Comparison of ENCODE assay signal across 9 cellular contexts in genomic region chr5:140548300-140548688, GRCh38. TPM values are rescaled to one million over a fixed set of nuclear protein-coding genes. Genes with fewer than 3 reads are reported as not detected.
DNase-seq lines count a peak whose midpoint lies in the region; ATAC-seq, FAIRE-seq and TF ChIP-seq lines count a peak whose summit lies in the region.
"Had no signal": no experiment of that assay in that cellular context is flagged by ENCODE, and none has a peak within 500 bp of the region (broad histone marks: within the 10 kb centered on the region; RNA-seq: fewer than 3 reads in every experiment).

No MANE protein-coding gene starts in this region.

- ATAC-seq in activated CD4-positive, alpha-beta T cell treated with anti-CD3 and anti-CD28 coated beads for 36 hours: peak; percentile 5
- no peak for ATAC-seq in HepG2
- no peak for ATAC-seq in GM19324 (IDR thresholded peaks at IDR 0.05; ENCODE audit: low FRiP score, unreplicated experiment)

- no TSS peak for BruUV-seq in HepG2 (replicated peaks; lab: Mats Ljungman, UMichigan)

- H3K4me1 Mint-ChIP-seq in activated CD4-positive, alpha-beta T cell treated with anti-CD3 and anti-CD28 coated beads for 36 hours: peaks cover 44% of the 10 kb centered on the region

- peaks cover 2% of the 10 kb centered on the region for H3K79me2 ChIP-seq in HepG2 (ENCODE audit: insufficient read depth, low read length)

- peaks cover 12 to 48% of the 10 kb centered on the region in 2 experiments for H3K36me3 ChIP-seq in HepG2 (replicated peaks in 1 of 2; ENCODE audit: control insufficient read depth in 1 of 2, insufficient read depth in 2 of 2, low read length in 2 of 2)

- no peaks in the 10 kb centered on the region for H3K9me3 ChIP-seq in HepG2 (ENCODE audit: low read length)

- H3K4me3 ChIP-seq in HepG2 (replicated peaks in 1 of 3; ENCODE audit: insufficient read depth in 1 of 3, low read depth in 2 of 3, low read length in 3 of 3): no peak overlapping the region

- DNase-seq in activated CD4-positive, alpha-beta T cell treated with anti-CD3 and anti-CD28 coated beads for 36 hours: no peak
- no peak for DNase-seq in activated CD4-positive, alpha-beta T cell treated with anti-CD3 and anti-CD28 coated beads, Interleukin-2, amount 50 U/mL, for 48 hours
- no peak for DNase-seq in HepG2 (ENCODE audit: low spot score)
- DNase-seq in NCI-H2107 (lab: John Stamatoyannopoulos, UW): no peak
- DNase-seq in UCSD-AML1 (lab: John Stamatoyannopoulos, UW; ENCODE audit: unreplicated experiment): no peak
- DNase-seq: NCI-H2171 had no signal

- peaks cover 52% of the 10 kb centered on the region for H3K36me3 Mint-ChIP-seq in activated CD4-positive, alpha-beta T cell treated with anti-CD3 and anti-CD28 coated beads for 36 hours (ENCODE audit: low read depth)

- H4K20me1 ChIP-seq in HepG2 (ENCODE audit: insufficient read depth, low read length): no peaks in the 10 kb centered on the region; the same call in none of the 2 replicates

- peak overlapping the region; percentile 82 for H3K4me3 Mint-ChIP-seq in activated CD4-positive, alpha-beta T cell treated with anti-CD3 and anti-CD28 coated beads for 36 hours

- no peak for FAIRE-seq in HepG2 (lab: Jason Lieb, UNC)

- POLR2A ChIA-PET in activated CD4-positive, alpha-beta T cell treated with anti-CD3 and anti-CD28 coated beads for 36 hours (lab: Charles Lee): interaction anchor here (0.5 to 2.1 kb wide), 4 partner anchors 15 to 1591 kb away, joined by 5 to 10 read pairs (median 6); partner anchors contain the start of genes IK and NDUFA2
- POLR2A ChIA-PET in HepG2 (lab: Yijun Ruan, JAX): interaction anchor here (1.5 to 4.5 kb wide), 5 partner anchors 10 to 163 kb away, joined by 5 to 70 read pairs (median 25); partner anchors contain the start of genes IK, NDUFA2, SRA1 and TMCO6

- H3K27me3 ChIP-seq in HepG2 (ENCODE audit: control insufficient read depth in 1 of 2, insufficient read depth in 2 of 2, low read length in 2 of 2): no peaks in the 10 kb centered on the region

- no peak overlapping the region for H3K4me2 ChIP-seq in HepG2 (ENCODE audit: low read depth, low read length)

- H3K27ac Mint-ChIP-seq in activated CD4-positive, alpha-beta T cell treated with anti-CD3 and anti-CD28 coated beads for 36 hours: peak overlapping the region; percentile 93

- TF ChIP-seq POLR2A in HepG2 (IDR thresholded peaks at IDR 0.05; ENCODE audit: insufficient read depth in 1 of 2, low read depth in 2 of 2, low read length in 2 of 2): no peak

- H2AFZ ChIP-seq in HepG2 (ENCODE audit: low read length): no peak overlapping the region

- H3K27ac ChIP-seq in angular gyrus (ENCODE audit: low read depth, low read length): peak overlapping the region; percentile 71
- peak overlapping the region; percentile 86 for H3K27ac ChIP-seq in HepG2 (ENCODE audit: extremely low read length, insufficient read depth, low read length)
- H3K27ac ChIP-seq in temporal lobe (ENCODE audit: low read depth, low read length): peak overlapping the region; percentile 90

- CTCF ChIA-PET in activated CD4-positive, alpha-beta T cell treated with anti-CD3 and anti-CD28 coated beads for 36 hours (lab: Charles Lee): interaction anchor here (0.7 to 3.0 kb wide), 14 partner anchors 9 to 172 kb away, joined by 3 to 10 read pairs (median 4); partner anchors contain the start of genes CD14, SRA1 and WDR55
- CTCF ChIA-PET in HepG2 (lab: Yijun Ruan, JAX; ENCODE audit: low intra/inter-chr PET ratio, low total read pairs): no interaction called here

- peaks cover 27% of the 10 kb centered on the region for H3K4me1 ChIP-seq in HepG2 (ENCODE audit: insufficient read depth, low read length)

- H3K9me3 Mint-ChIP-seq in activated CD4-positive, alpha-beta T cell treated with anti-CD3 and anti-CD28 coated beads for 36 hours (ENCODE audit: low read depth): no peaks in the 10 kb centered on the region

- TF ChIP-seq EP300 in HepG2 (IDR thresholded peaks at IDR 0.05; ENCODE audit: low read depth in 2 of 2, low read length in 2 of 2) (no peak), HepG2 (CRISPR knock-in tag; IDR thresholded peaks at IDR 0.05; ENCODE audit: borderline replicate concordance) (no peak)

- intact Hi-C loops in activated CD4-positive, alpha-beta T cell treated with anti-CD3 and anti-CD28 coated beads for 36 hours (cut with DNase I, micrococcal nuclease): loop anchor here in 1 of 2 experiments (5.0 kb wide), 1 partner anchor 99 kb away; the partner anchor contains the start of genes IK and NDUFA2
- intact Hi-C loops in HepG2 (cut with micrococcal nuclease; ENCODE audit: unreplicated experiment): loop anchor here (5.0 kb wide), 1 partner anchor 179 kb away; no protein-coding TSS in a partner anchor

- H3K9ac ChIP-seq in HepG2 (ENCODE audit: insufficient read depth, low read depth, low read length): no peak overlapping the region

- TF ChIP-seq RAD21 in HepG2 (CRISPR knock-in tag; IDR thresholded peaks at IDR 0.05): no peak

- WGBS in HepG2 (ENCODE audit: low lambda C conversion rate): 94% methylated on average over 5 of the region's 5 CpGs

- no peaks in the 10 kb centered on the region for H3K27me3 Mint-ChIP-seq in activated CD4-positive, alpha-beta T cell treated with anti-CD3 and anti-CD28 coated beads for 36 hours

- TF ChIP-seq CTCF in HepG2 (CRISPR knock-in tag; IDR thresholded peaks at IDR 0.05): no peak

- in situ Hi-C loops in HepG2 (cut with HindIII; ENCODE audit: extremely low pct_ligation_motif_present, low pct_unique_long_range_greater_than_20kb): no loop called here

RNA-seq across cellular contexts. Expression of gene EIF4EBP3, which starts 0.8 kb away (rescaled TPM):
- total RNA-seq in activated CD4-positive, alpha-beta T cell treated with anti-CD3 and anti-CD28 coated beads for 36 hours: 10 to 100 TPM; 15.8 to 17.3 TPM
- total RNA-seq in HepG2 (2016; rRNA removed; fragmentation: Illumina TruSeq; extraction: Trizol): 1.7 and 1.9 TPM in 2 replicates
- 0.91 and 1.5 TPM in 2 replicates for total RNA-seq in HepG2 (2016; cell fraction: cytosol; rRNA removed; fragmentation: Illumina TruSeq; extraction: Trizol; ENCODE audit: low read depth)
- total RNA-seq in HepG2 (2016; cell fraction: insoluble cytoplasmic fraction; rRNA removed; fragmentation: Illumina TruSeq; extraction: Trizol): 0.37 and 1.7 TPM in 2 replicates
- total RNA-seq in HepG2 (2016; cell fraction: membrane; rRNA removed; fragmentation: Illumina TruSeq; extraction: Trizol): 1.1 and 1.7 TPM in 2 replicates
- not detected in 2 replicates for total RNA-seq in HepG2 (2016; cell fraction: nucleus; rRNA removed; fragmentation: Illumina TruSeq; extraction: Trizol)
- polyA plus RNA-seq in HepG2 (2011; rRNA removed): 0.31 and 0.61 TPM in 2 replicates
- polyA plus RNA-seq in HepG2 (2011; cell fraction: cytosol; rRNA removed): 0.54 and 0.85 TPM in 2 replicates
- 1.5 and 2.3 TPM in 2 replicates for polyA plus RNA-seq in HepG2 (2011; cell fraction: nucleus; rRNA removed)
- 1.8 and 6.3 TPM in 2 replicates for polyA plus RNA-seq in HepG2 (2012)
- polyA plus RNA-seq in HepG2 (2016; cell fraction: cytosol; fragmentation: Illumina TruSeq; extraction: Trizol; ENCODE audit: low read depth): 1.5 TPM in 2 replicates
- 0.44 and 2.1 TPM in 2 replicates for polyA plus RNA-seq in HepG2 (2016; cell fraction: insoluble cytoplasmic fraction; fragmentation: Illumina TruSeq; extraction: Trizol; ENCODE audit: low read depth)
- polyA plus RNA-seq in HepG2 (2016; cell fraction: membrane; fragmentation: Illumina TruSeq; extraction: Trizol; ENCODE audit: low read depth): 2.5 and 3.0 TPM in 2 replicates
- polyA plus RNA-seq in HepG2 (2016; cell fraction: nucleus; fragmentation: Illumina TruSeq; extraction: Trizol; ENCODE audit: insufficient read depth, low read depth): 9.1 and 9.5 TPM in 2 replicates
- polyA minus RNA-seq in HepG2 (2011; rRNA and poly(A)+ RNA removed; ENCODE audit: low replicate concordance): 2.0 TPM in 1 of 2 replicates, not detected in the other
- polyA minus RNA-seq in HepG2 (2011; cell fraction: cytosol; rRNA and poly(A)+ RNA removed): 1.1 and 1.2 TPM in 2 replicates
- not detected in 2 replicates for polyA minus RNA-seq in HepG2 (2011; cell fraction: nucleus; rRNA and poly(A)+ RNA removed)
- total RNA-seq in temporal lobe: not detected

RNA-seq across cellular contexts. Expression of gene SRA1, which starts 9.0 kb away (rescaled TPM):
- 10 to 100 TPM; 33.2 to 47.3 TPM for total RNA-seq in activated CD4-positive, alpha-beta T cell treated with anti-CD3 and anti-CD28 coated beads for 36 hours
- total RNA-seq in HepG2 (2016; rRNA removed; fragmentation: Illumina TruSeq; extraction: Trizol): 32.8 and 38.1 TPM in 2 replicates
- total RNA-seq in HepG2 (2016; cell fraction: cytosol; rRNA removed; fragmentation: Illumina TruSeq; extraction: Trizol; ENCODE audit: low read depth): 39.0 and 47.9 TPM in 2 replicates
- total RNA-seq in HepG2 (2016; cell fraction: insoluble cytoplasmic fraction; rRNA removed; fragmentation: Illumina TruSeq; extraction: Trizol): 31.9 and 32.7 TPM in 2 replicates
- 39.6 and 41.8 TPM in 2 replicates for total RNA-seq in HepG2 (2016; cell fraction: membrane; rRNA removed; fragmentation: Illumina TruSeq; extraction: Trizol)
- 15.1 and 15.3 TPM in 2 replicates for total RNA-seq in HepG2 (2016; cell fraction: nucleus; rRNA removed; fragmentation: Illumina TruSeq; extraction: Trizol)
- 14.2 and 15.6 TPM in 2 replicates for polyA plus RNA-seq in HepG2 (2011; rRNA removed)
- polyA plus RNA-seq in HepG2 (2011; cell fraction: cytosol; rRNA removed): 16.8 and 19.0 TPM in 2 replicates
- polyA plus RNA-seq in HepG2 (2011; cell fraction: nucleus; rRNA removed): 9.8 and 10.4 TPM in 2 replicates
- 11.6 and 17.9 TPM in 2 replicates for polyA plus RNA-seq in HepG2 (2012)
- 62.2 and 65.0 TPM in 2 replicates for polyA plus RNA-seq in HepG2 (2016; cell fraction: cytosol; fragmentation: Illumina TruSeq; extraction: Trizol; ENCODE audit: low read depth)
- polyA plus RNA-seq in HepG2 (2016; cell fraction: insoluble cytoplasmic fraction; fragmentation: Illumina TruSeq; extraction: Trizol; ENCODE audit: low read depth): 33.8 and 43.4 TPM in 2 replicates
- 38.5 and 50.1 TPM in 2 replicates for polyA plus RNA-seq in HepG2 (2016; cell fraction: membrane; fragmentation: Illumina TruSeq; extraction: Trizol; ENCODE audit: low read depth)
- polyA plus RNA-seq in HepG2 (2016; cell fraction: nucleus; fragmentation: Illumina TruSeq; extraction: Trizol; ENCODE audit: insufficient read depth, low read depth): 26.2 and 27.3 TPM in 2 replicates
- 8.3 and 20.3 TPM in 2 replicates for polyA minus RNA-seq in HepG2 (2011; rRNA and poly(A)+ RNA removed; ENCODE audit: low replicate concordance)
- polyA minus RNA-seq in HepG2 (2011; cell fraction: cytosol; rRNA and poly(A)+ RNA removed): 8.6 and 9.0 TPM in 2 replicates
- 10.8 and 11.3 TPM in 2 replicates for polyA minus RNA-seq in HepG2 (2011; cell fraction: nucleus; rRNA and poly(A)+ RNA removed)
- 14.3 TPM for total RNA-seq in temporal lobe

RNA-seq across cellular contexts. Expression of gene APBB3, which starts 16.1 kb away (rescaled TPM):
- 10 to 100 TPM; 12.8 to 19.0 TPM for total RNA-seq in activated CD4-positive, alpha-beta T cell treated with anti-CD3 and anti-CD28 coated beads for 36 hours
- total RNA-seq in HepG2 (2016; rRNA removed; fragmentation: Illumina TruSeq; extraction: Trizol) (0.22 and 0.38 TPM in 2 replicates), temporal lobe (26.6 TPM)
- total RNA-seq in HepG2 (2016; cell fraction: cytosol; rRNA removed; fragmentation: Illumina TruSeq; extraction: Trizol; ENCODE audit: low read depth): not detected in 2 replicates
- 0.24 TPM in 1 of 2 replicates, not detected in the other for total RNA-seq in HepG2 (2016; cell fraction: insoluble cytoplasmic fraction; rRNA removed; fragmentation: Illumina TruSeq; extraction: Trizol)
- total RNA-seq in HepG2 (2016; cell fraction: membrane; rRNA removed; fragmentation: Illumina TruSeq; extraction: Trizol): not detected in 2 replicates
- 0.43 and 0.78 TPM in 2 replicates for total RNA-seq in HepG2 (2016; cell fraction: nucleus; rRNA removed; fragmentation: Illumina TruSeq; extraction: Trizol)
- polyA plus RNA-seq in HepG2 (2011; rRNA removed): 0.78 and 1.4 TPM in 2 replicates
- polyA plus RNA-seq in HepG2 (2011; cell fraction: cytosol; rRNA removed): 0.17 and 0.21 TPM in 2 replicates
- polyA plus RNA-seq in HepG2 (2011; cell fraction: nucleus; rRNA removed): 9.0 and 9.1 TPM in 2 replicates
- polyA plus RNA-seq in HepG2 (2012): 0.38 and 0.51 TPM in 2 replicates
- polyA plus RNA-seq in HepG2 (2016; cell fraction: cytosol; fragmentation: Illumina TruSeq; extraction: Trizol; ENCODE audit: low read depth): not detected in 2 replicates
- not detected in 2 replicates for polyA plus RNA-seq in HepG2 (2016; cell fraction: insoluble cytoplasmic fraction; fragmentation: Illumina TruSeq; extraction: Trizol; ENCODE audit: low read depth)
- not detected in 2 replicates for polyA plus RNA-seq in HepG2 (2016; cell fraction: membrane; fragmentation: Illumina TruSeq; extraction: Trizol; ENCODE audit: low read depth)
- polyA plus RNA-seq in HepG2 (2016; cell fraction: nucleus; fragmentation: Illumina TruSeq; extraction: Trizol; ENCODE audit: insufficient read depth, low read depth): 1.9 and 2.0 TPM in 2 replicates
- polyA minus RNA-seq in HepG2 (2011; rRNA and poly(A)+ RNA removed; ENCODE audit: low replicate concordance): 0.68 and 26.5 TPM in 2 replicates
- polyA minus RNA-seq in HepG2 (2011; cell fraction: cytosol; rRNA and poly(A)+ RNA removed): 0.70 TPM in 1 of 2 replicates, not detected in the other
- 1.3 and 3.2 TPM in 2 replicates for polyA minus RNA-seq in HepG2 (2011; cell fraction: nucleus; rRNA and poly(A)+ RNA removed)

RNA-seq across cellular contexts. Expression of gene SLC35A4, which starts 16.3 kb away (rescaled TPM):
- 10 to 100 TPM; 61.8 to 65.4 TPM for total RNA-seq in activated CD4-positive, alpha-beta T cell treated with anti-CD3 and anti-CD28 coated beads for 36 hours
- total RNA-seq in HepG2 (2016; rRNA removed; fragmentation: Illumina TruSeq; extraction: Trizol) (0.71 and 0.95 TPM in 2 replicates), temporal lobe (4.7 TPM)
- total RNA-seq in HepG2 (2016; cell fraction: cytosol; rRNA removed; fragmentation: Illumina TruSeq; extraction: Trizol; ENCODE audit: low read depth): 0.18 and 0.20 TPM in 2 replicates
- 0.55 and 1.4 TPM in 2 replicates for total RNA-seq in HepG2 (2016; cell fraction: insoluble cytoplasmic fraction; rRNA removed; fragmentation: Illumina TruSeq; extraction: Trizol)
- total RNA-seq in HepG2 (2016; cell fraction: membrane; rRNA removed; fragmentation: Illumina TruSeq; extraction: Trizol): 1.3 TPM in 2 replicates
- 0.50 and 1.2 TPM in 2 replicates for total RNA-seq in HepG2 (2016; cell fraction: nucleus; rRNA removed; fragmentation: Illumina TruSeq; extraction: Trizol)
- polyA plus RNA-seq in HepG2 (2011; rRNA removed): 4.0 and 5.0 TPM in 2 replicates
- polyA plus RNA-seq in HepG2 (2011; cell fraction: cytosol; rRNA removed): 2.0 and 2.4 TPM in 2 replicates
- 1.8 and 2.8 TPM in 2 replicates for polyA plus RNA-seq in HepG2 (2011; cell fraction: nucleus; rRNA removed)
- 1.7 and 2.1 TPM in 2 replicates for polyA plus RNA-seq in HepG2 (2012)
- 0.37 and 0.50 TPM in 2 replicates for polyA plus RNA-seq in HepG2 (2016; cell fraction: cytosol; fragmentation: Illumina TruSeq; extraction: Trizol; ENCODE audit: low read depth)
- 1.2 and 1.3 TPM in 2 replicates for polyA plus RNA-seq in HepG2 (2016; cell fraction: insoluble cytoplasmic fraction; fragmentation: Illumina TruSeq; extraction: Trizol; ENCODE audit: low read depth)
- polyA plus RNA-seq in HepG2 (2016; cell fraction: membrane; fragmentation: Illumina TruSeq; extraction: Trizol; ENCODE audit: low read depth): 1.8 TPM in 2 replicates
- 1.0 and 1.4 TPM in 2 replicates for polyA plus RNA-seq in HepG2 (2016; cell fraction: nucleus; fragmentation: Illumina TruSeq; extraction: Trizol; ENCODE audit: insufficient read depth, low read depth)
- polyA minus RNA-seq in HepG2 (2011; rRNA and poly(A)+ RNA removed; ENCODE audit: low replicate concordance): 4.2 and 169 TPM in 2 replicates
- polyA minus RNA-seq in HepG2 (2011; cell fraction: cytosol; rRNA and poly(A)+ RNA removed): 0.79 TPM in 2 replicates
- polyA minus RNA-seq in HepG2 (2011; cell fraction: nucleus; rRNA and poly(A)+ RNA removed): 1.0 and 1.5 TPM in 2 replicates

Comparison
In these comparisons a context has a peak if more than half of its experiments do, and no peak if none do; other contexts are left out.
1. RNA of gene APBB3, which starts 16.1 kb away (total RNA-seq): 26.6 TPM in temporal lobe (single experiment) and 12.8 to 19.0 TPM in activated CD4-positive, alpha-beta T cell treated with anti-CD3 and anti-CD28 coated beads for 36 hours; 0.22 to 0.78 TPM in HepG2; every median in the first group is over 4 times any median in the second.
2. Peak in every context shown above with its lines, with median percentiles within 50 percentile points of each other: H3K27ac ChIP-seq.